ENCODE assay signal across 12 cellular contexts in genomic region chr11:69076129-69076791, GRCh38. TPM values are rescaled to one million over a fixed set of nuclear protein-coding genes. Genes with fewer than 3 reads are reported as not detected.
A peak's percentile ranks its signal among the peaks of the same experiment; 100 is the strongest.
DNase-seq lines count a peak whose midpoint lies in the region; FAIRE-seq and TF ChIP-seq lines count a peak whose summit lies in the region.
"Had no signal": no experiment of that assay in that cellular context is flagged by ENCODE, and none has a peak within 500 bp of the region (broad histone marks: within the 10 kb centered on the region; RNA-seq: fewer than 3 reads in every experiment).

No MANE protein-coding gene starts in this region.

- H3K36me3 ChIP-seq in astrocyte (ENCODE audit: insufficient read depth, low read length) (no peaks in the 10 kb centered on the region), muscle layer of colon (ENCODE audit: insufficient read depth, low read length) (peaks cover 71% of the 10 kb centered on the region), Karpas-422 (ENCODE audit: insufficient read depth, low read length) (peaks cover 20% of the 10 kb centered on the region; the same call in 1 of the 2 replicates)

- peak overlapping the region; percentile 6 for H3K4me3 ChIP-seq in astrocyte (ENCODE audit: insufficient read depth, low read depth, low read length)
- H3K4me3 ChIP-seq in muscle layer of colon (ENCODE audit: low read depth in 1 of 2, low read length in 2 of 2): no peak overlapping the region
- H3K4me3 ChIP-seq in Karpas-422 (ENCODE audit: low read length): no peak overlapping the region

- H3K9me3 ChIP-seq in astrocyte (ENCODE audit: insufficient read depth, low read depth, low read length): no peaks in the 10 kb centered on the region
- no peaks in the 10 kb centered on the region for H3K9me3 ChIP-seq in muscle layer of colon (ENCODE audit: low read length)
- H3K9me3 ChIP-seq in Karpas-422 (ENCODE audit: low read length): no peaks in the 10 kb centered on the region

- peak overlapping the region; percentile 78 for H3K4me2 ChIP-seq in astrocyte (ENCODE audit: low read length)
- no peak overlapping the region for H3K4me2 ChIP-seq in Karpas-422 (ENCODE audit: low read depth, low read length, poor library complexity, severe bottlenecking)

- H3K27me3 ChIP-seq in astrocyte (ENCODE audit: insufficient read depth, low read length) (no peaks in the 10 kb centered on the region), muscle layer of colon (ENCODE audit: control insufficient read depth in 1 of 2, insufficient read depth in 2 of 2, low read length in 2 of 2) (no peaks in the 10 kb centered on the region), Karpas-422 (ENCODE audit: low read length) (no peaks in the 10 kb centered on the region)

- peaks cover 12% of the 10 kb centered on the region for H3K36me3 Mint-ChIP-seq in astrocyte (ENCODE audit: low read depth, unreplicated experiment)
- H3K36me3 Mint-ChIP-seq: activated naive CD8-positive, alpha-beta T cell; IgD-negative memory B cell had no signal

- H3K27ac ChIP-seq in astrocyte (ENCODE audit: low read depth, low read length) (peak overlapping the region; percentile 87), muscle layer of colon (ENCODE audit: low read depth, low read length) (peak overlapping the region; percentile 61), Karpas-422 (ENCODE audit: low read length) (no peak overlapping the region)

- H3K4me3 Mint-ChIP-seq in astrocyte (ENCODE audit: unreplicated experiment): no peak overlapping the region
- H3K4me3 Mint-ChIP-seq: activated naive CD8-positive, alpha-beta T cell; IgD-negative memory B cell; T-helper 2 cell treated with Interferon-gamma antibody and Interleukin-4, amounts not matched to agents 5 μg/mL and 100 μg/mL, for 36 hours had no signal

- no peaks in the 10 kb centered on the region for H3K9me3 Mint-ChIP-seq in astrocyte (ENCODE audit: unreplicated experiment)
- H3K9me3 Mint-ChIP-seq: IgD-negative memory B cell; T-helper 2 cell treated with Interferon-gamma antibody and Interleukin-4, amounts not matched to agents 5 μg/mL and 100 μg/mL, for 36 hours had no signal

- H2AFZ ChIP-seq in astrocyte (ENCODE audit: low read depth, low read length): no peak overlapping the region
- no peak overlapping the region for H2AFZ ChIP-seq in Karpas-422 (ENCODE audit: low read length)

- peak overlapping the region; percentile 85 for H3K27ac Mint-ChIP-seq in astrocyte (ENCODE audit: unreplicated experiment)
- H3K27ac Mint-ChIP-seq: activated naive CD8-positive, alpha-beta T cell; T-helper 2 cell treated with Interferon-gamma antibody and Interleukin-4, amounts not matched to agents 5 μg/mL and 100 μg/mL, for 36 hours had no signal

- in situ Hi-C loops in ACHN (cut with HindIII; ENCODE audit: low pct_ligation_motif_present, low pct_unique_long_range_greater_than_20kb, low sequenced_read_pairs): no loop called here

- H3K4me1 ChIP-seq in astrocyte (ENCODE audit: insufficient read depth, low read length): peaks cover 33% of the 10 kb centered on the region
- H3K4me1 ChIP-seq in muscle layer of colon (ENCODE audit: insufficient read depth, low read length): peaks cover 21% of the 10 kb centered on the region
- no peaks in the 10 kb centered on the region for H3K4me1 ChIP-seq in Karpas-422 (ENCODE audit: low read length)

- FAIRE-seq in astrocyte (lab: Jason Lieb, UNC): no peak

- H3K79me2 ChIP-seq in astrocyte (ENCODE audit: insufficient read depth, low read length) (no peaks in the 10 kb centered on the region), Karpas-422 (ENCODE audit: low read length) (no peaks in the 10 kb centered on the region)

- DNase-seq in ACHN (peak; percentile 78), H4 (ENCODE audit: low spot score) (peak; percentile 59), astrocyte (ENCODE audit: low read depth) (peak; percentile 89), D341Med (ENCODE audit: low spot score) (no peak), NCI-H187 treated with DMSO at 0.1 percent for 48 hours (lab: John Stamatoyannopoulos, UW) (no peak), Karpas-422 (no peak), HPDE6-E6E7 (ENCODE audit: extremely low spot score) (no peak)
- DNase-seq: effector CD8-positive, alpha-beta T cell had no signal

- H3K4me1 Mint-ChIP-seq in astrocyte (ENCODE audit: low read depth, unreplicated experiment): peaks cover 20% of the 10 kb centered on the region

- H3K9ac ChIP-seq in astrocyte (ENCODE audit: low read length) (peak overlapping the region; percentile 80), muscle layer of colon (ENCODE audit: low read length) (peak overlapping the region; percentile 66), Karpas-422 (ENCODE audit: low read length) (no peak overlapping the region)

- peaks cover 11% of the 10 kb centered on the region for H4K20me1 ChIP-seq in astrocyte (ENCODE audit: insufficient read depth, low read length)
- peaks cover 26% of the 10 kb centered on the region; the same call in 1 of the 2 replicates for H4K20me1 ChIP-seq in Karpas-422 (ENCODE audit: insufficient read depth, low read depth, low read length)

- H3K9me2 ChIP-seq in Karpas-422 (replicated peaks; ENCODE audit: insufficient read depth, low read length): no peaks in the 10 kb centered on the region

- H3K27me3 Mint-ChIP-seq in astrocyte (ENCODE audit: low read depth, unreplicated experiment): no peaks in the 10 kb centered on the region
- H3K27me3 Mint-ChIP-seq: activated naive CD8-positive, alpha-beta T cell; IgD-negative memory B cell had no signal

- no peak for TF ChIP-seq CTCF in astrocyte (IDR thresholded peaks at IDR 0.05; ENCODE audit: insufficient read depth, low read depth, low read length)

RNA-seq across cellular contexts. Expression of gene TPCN2, which starts 27.5 kb away (rescaled TPM):
- 6.2 and 7.4 TPM in 2 replicates for total RNA-seq in H4 (2014; rRNA removed; shearing (Covaris generic))
- total RNA-seq in astrocyte: 8.4 and 9.5 TPM in 2 replicates
- total RNA-seq in Karpas-422 (2014; rRNA removed; shearing (Covaris generic); ENCODE audit: low replicate concordance): 37.6 and 49.3 TPM in 2 replicates

Comparison
In these comparisons a context has a peak if more than half of its experiments do, and no peak if none do; other contexts are left out.
1. DNase-seq: peak in ACHN (single experiment), H4 (single experiment) and astrocyte (single experiment); none in D341Med (single experiment), NCI-H187 treated with DMSO at 0.1 percent for 48 hours (single experiment), Karpas-422 (single experiment) and HPDE6-E6E7 (single experiment).